12 cellular contexts compared by ENCODE assay signal in genomic region chr6:36119209-36119608, GRCh38. TPM values are rescaled to one million over a fixed set of nuclear protein-coding genes. Genes with fewer than 3 reads are reported as not detected.
A peak's percentile ranks its signal among the peaks of the same experiment; 100 is the strongest.
DNase-seq lines count a peak whose midpoint lies in the region; ATAC-seq and TF ChIP-seq lines count a peak whose summit lies in the region.
"Had no signal": no experiment of that assay in that cellular context is flagged by ENCODE, and none has a peak within 500 bp of the region (broad histone marks: within the 10 kb centered on the region; RNA-seq: fewer than 3 reads in every experiment).

No MANE protein-coding gene starts in this region.

- 76 to 87% (median 77%) methylated on average over 4 of the region's 4 CpGs for WGBS in spleen, 5 donors

- H3K9me3 ChIP-seq in SU-DHL-6 (ENCODE audit: insufficient read depth, low read length) (no peaks in the 10 kb centered on the region), spleen (no peaks in the 10 kb centered on the region)
- H3K9me3 ChIP-seq: thoracic aorta had no signal

- H3K4me2 ChIP-seq in SU-DHL-6 (ENCODE audit: low read depth, low read length, poor library complexity, severe bottlenecking), result no peak overlapping the region
- H3K4me2 ChIP-seq: GM23338 had no signal

- intact Hi-C loops in dorsolateral prefrontal cortex (cut with DNase I) (no loop called here), spleen (cut with DNase I; ENCODE audit: low total_unique reads) (no loop called here)

- H3K79me2 ChIP-seq in SU-DHL-6 (ENCODE audit: insufficient read depth, low read length), result no peaks in the 10 kb centered on the region

- H3K9me3 Mint-ChIP-seq in T-helper 1 cell treated with Interleukin-12 subunit alpha and Interleukin-12 subunit beta and Interleukin-4 antibody, amounts not matched to agents 30 μg/mL and 1 μg/mL, for 36 hours, result no peaks in the 10 kb centered on the region
- H3K9me3 Mint-ChIP-seq: GM23338 had no signal

- H2AFZ ChIP-seq in SU-DHL-6 (ENCODE audit: low read depth, low read length, severe bottlenecking), result no peak overlapping the region
- H2AFZ ChIP-seq: GM23338 had no signal

- H3K36me3 Mint-ChIP-seq in T-helper 1 cell treated with Interleukin-12 subunit alpha and Interleukin-12 subunit beta and Interleukin-4 antibody, amounts not matched to agents 30 μg/mL and 1 μg/mL, for 36 hours (ENCODE audit: low read depth), result peaks cover 30% of the 10 kb centered on the region

- DNase-seq in T-helper 1 cell, result no peak
- no peak for DNase-seq in dorsolateral prefrontal cortex
- no peak for DNase-seq in spleen
- DNase-seq in NCI-H1436 treated with DMSO at 0.1 percent for 48 hours (lab: John Stamatoyannopoulos, UW), result no peak
- no peak for DNase-seq in stimulated activated CD4-positive, alpha-beta T cell treated with anti-CD3 and anti-CD28 coated beads, Interleukin-2, amount 100 ng/mL, for 48 hours
- DNase-seq: MM.1S, NCI-H2081 treated with DMSO at 0.1 percent for 48 hours had no signal

- H3K27ac ChIP-seq in SU-DHL-6 (ENCODE audit: low read depth, low read length) (peak overlapping the region; percentile 76; the same call in 1 of the 2 replicates), dorsolateral prefrontal cortex (peak overlapping the region in 30 of 59 donors; percentile 1 to 72 (median 36)), spleen (peak overlapping the region in 7 of 8 donors; percentile 92 to 97 (median 96))
- H3K27ac ChIP-seq: thoracic aorta had no signal

- no peaks in the 10 kb centered on the region for H3K9me2 ChIP-seq in SU-DHL-6 (replicated peaks; ENCODE audit: insufficient read depth, low read length)

- ATAC-seq in HG03571 (IDR thresholded peaks at IDR 0.05; ENCODE audit: unreplicated experiment), result no peak
- ATAC-seq: GM23338 had no signal

- no peaks in the 10 kb centered on the region for H3K27me3 ChIP-seq in SU-DHL-6 (ENCODE audit: low read length)
- H3K27me3 ChIP-seq in dorsolateral prefrontal cortex, result no peaks in the 10 kb centered on the region
- no peaks in the 10 kb centered on the region for H3K27me3 ChIP-seq in spleen (replicated peaks in 1 of 7)

- peaks cover 43 to 100% (median 95%) of the 10 kb centered on the region in 6 donors for H3K4me1 ChIP-seq in spleen

- H3F3A ChIP-seq in SU-DHL-6 (ENCODE audit: insufficient read depth), result peaks cover 54% of the 10 kb centered on the region

- peak overlapping the region; percentile 27 for H3K4me3 Mint-ChIP-seq in T-helper 1 cell treated with Interleukin-12 subunit alpha and Interleukin-12 subunit beta and Interleukin-4 antibody, amounts not matched to agents 30 μg/mL and 1 μg/mL, for 36 hours
- H3K4me3 Mint-ChIP-seq: GM23338 had no signal

- H3K27ac Mint-ChIP-seq in T-helper 1 cell treated with Interleukin-12 subunit alpha and Interleukin-12 subunit beta and Interleukin-4 antibody, amounts not matched to agents 30 μg/mL and 1 μg/mL, for 36 hours, result peak overlapping the region; percentile 99
- H3K27ac Mint-ChIP-seq: GM23338 had no signal

- no peaks in the 10 kb centered on the region for H3K27me3 Mint-ChIP-seq in T-helper 1 cell treated with Interleukin-12 subunit alpha and Interleukin-12 subunit beta and Interleukin-4 antibody, amounts not matched to agents 30 μg/mL and 1 μg/mL, for 36 hours (ENCODE audit: low read depth)

- TF ChIP-seq CTCF in SU-DHL-6 (IDR thresholded peaks at IDR 0.05; ENCODE audit: insufficient read depth, low read length, poor library complexity, severe bottlenecking) (no peak), dorsolateral prefrontal cortex (IDR thresholded peaks at IDR 0.05 in 54 of 56, conservative IDR thresholded peaks at IDR 0.05 in 2 of 56; ENCODE audit: low read depth in 1 of 56, partially characterized antibody in 56 of 56) (no peak), spleen (IDR thresholded peaks at IDR 0.05 in 8 of 11, conservative IDR thresholded peaks at IDR 0.05 in 3 of 11) (no peak)

- H4K20me1 ChIP-seq in SU-DHL-6 (ENCODE audit: low read depth, low read length), result no peaks in the 10 kb centered on the region

- no peak overlapping the region for H3K4me3 ChIP-seq in SU-DHL-6 (ENCODE audit: insufficient read depth, low read length, poor library complexity, severe bottlenecking)
- H3K4me3 ChIP-seq in dorsolateral prefrontal cortex, result no peak overlapping the region
- H3K4me3 ChIP-seq in spleen, result peak overlapping the region in 1 of 8 donors; percentile 39
- H3K4me3 ChIP-seq: GM23338, thoracic aorta had no signal

- TF ChIP-seq POLR2A in spleen (IDR thresholded peaks at IDR 0.05), result no peak

- no peaks in the 10 kb centered on the region for H3K36me3 ChIP-seq in SU-DHL-6 (ENCODE audit: low read length)
- H3K36me3 ChIP-seq in spleen, result peaks cover 0 to 23% (median 0%) of the 10 kb centered on the region in 6 donors
- H3K36me3 ChIP-seq: thoracic aorta had no signal

- no peak overlapping the region for H3K9ac ChIP-seq in SU-DHL-6 (ENCODE audit: low read length)

- peaks cover 83% of the 10 kb centered on the region for H3K4me1 Mint-ChIP-seq in T-helper 1 cell treated with Interleukin-12 subunit alpha and Interleukin-12 subunit beta and Interleukin-4 antibody, amounts not matched to agents 30 μg/mL and 1 μg/mL, for 36 hours (ENCODE audit: low read depth)

RNA-seq across cellular contexts. Expression of gene MAPK13, which starts 11.1 kb away (rescaled TPM):
- 10 to 100 TPM in 119 of 120 experiments, 1 to 10 TPM in 1; 9.1 to 40.0 (median 25.9) TPM for total RNA-seq in dorsolateral prefrontal cortex
- 10 to 100 TPM; 13.5 to 30.0 (median 21.2) TPM for total RNA-seq in spleen
- polyA plus RNA-seq in spleen, result 10 to 100 TPM in 2 of 3 donors, 1 to 10 TPM in 1; 6.2 to 12.4 (median 11.9) TPM

Comparison
In these comparisons a context has a peak if more than half of its experiments do, and no peak if none do; other contexts are left out.
1. H3K27ac ChIP-seq: peak in every context shown above with its lines; median percentile 96 in spleen; 76 in SU-DHL-6; 36 in dorsolateral prefrontal cortex.